In genomic region chr7:107168233-107169119, GRCh38 we compare ENCODE assay signal across 1 cellular context.
TF ChIP-seq lines count a peak whose summit lies in the region.

HBP1 (plus strand) TSS chr7:107169003; CDS start chr7:107179894, 10,891 bp downstream.

TF ChIP-seq in GM12878, 131 proteins besides CTCF, POLR2A, EP300 and RAD21 (continued from another document):
- TF ChIP-seq HDGF (IDR thresholded peaks at IDR 0.05), result 0 out of 2 replicates have a peak, but pooled peaks have one; percentile 21
- TF ChIP-seq ZBTB40 (IDR thresholded peaks at IDR 0.05; ENCODE audit: borderline replicate concordance), result peak; percentile 66
- no peak for TF ChIP-seq SUZ12 (IDR thresholded peaks at IDR 0.05; ENCODE audit: unreplicated experiment)
- no peak for TF ChIP-seq REST (IDR thresholded peaks at IDR 0.05; ENCODE audit: low read depth, low read length)
- peak; percentile 73; the same call in 1 of the 2 replicates for TF ChIP-seq TARDBP (IDR thresholded peaks at IDR 0.05; ENCODE audit: borderline replicate concordance)
- no peak for TF ChIP-seq HDAC2 (IDR thresholded peaks at IDR 0.05)
- peak; percentile 22 for TF ChIP-seq RELA (IDR thresholded peaks at IDR 0.05; ENCODE audit: borderline replicate concordance, partially characterized antibody)
- no peak for TF ChIP-seq TCF7 (IDR thresholded peaks at IDR 0.05; ENCODE audit: borderline replicate concordance)
- TF ChIP-seq ZBED1 (IDR thresholded peaks at IDR 0.05; ENCODE audit: borderline replicate concordance), result no peak
- peak; percentile 27 for TF ChIP-seq E4F1 (IDR thresholded peaks at IDR 0.05; ENCODE audit: borderline replicate concordance, partially characterized antibody)
- no peak for TF ChIP-seq RFX5 (IDR thresholded peaks at IDR 0.05; ENCODE audit: low read depth, low read length)
- TF ChIP-seq ZNF687 (IDR thresholded peaks at IDR 0.05), result peak; percentile 52; the same call in 1 of the 2 replicates
- TF ChIP-seq SMARCA5 (IDR thresholded peaks at IDR 0.05), result no peak; the same call in 1 of the 2 replicates
- no peak for TF ChIP-seq YBX1 (IDR thresholded peaks at IDR 0.05)
- TF ChIP-seq IRF5 (IDR thresholded peaks at IDR 0.05; ENCODE audit: borderline replicate concordance), result no peak
- no peak for TF ChIP-seq SMC3 (IDR thresholded peaks at IDR 0.05; ENCODE audit: borderline replicate concordance, low read length)
- TF ChIP-seq ZBTB4 (CRISPR knock-in tag; IDR thresholded peaks at IDR 0.05), result no peak
- TF ChIP-seq TCF12 (IDR thresholded peaks at IDR 0.05; ENCODE audit: low read depth, low read length), result 0 out of 2 replicates have a peak, but pooled peaks have one; percentile 15
- TF ChIP-seq SREBF2 (IDR thresholded peaks at IDR 0.05; ENCODE audit: low read length), result no peak
- TF ChIP-seq ZNF217 (IDR thresholded peaks at IDR 0.05), result no peak
- TF ChIP-seq EGR1 (IDR thresholded peaks at IDR 0.05; ENCODE audit: borderline replicate concordance in 1 of 2, low read depth in 2 of 2, low read length in 2 of 2), result no peak; a peak in 1 of 3 replicates
- no peak for TF ChIP-seq ZBTB11 (CRISPR knock-in tag; IDR thresholded peaks at IDR 0.05)
- TF ChIP-seq KDM1A (IDR thresholded peaks at IDR 0.05; ENCODE audit: borderline replicate concordance), result no peak
- TF ChIP-seq IRF3 (IDR thresholded peaks at IDR 0.05), result peak; percentile 97
- TF ChIP-seq RBBP5 (conservative IDR thresholded peaks at IDR 0.05), result no peak
- TF ChIP-seq MTA3 (IDR thresholded peaks at IDR 0.05; ENCODE audit: borderline replicate concordance, low read length), result no peak
- TF ChIP-seq FOXK2 (IDR thresholded peaks at IDR 0.05), result peak; percentile 97
